ENCODE assay signal across 27 cellular contexts in the genomic region with DNA sequence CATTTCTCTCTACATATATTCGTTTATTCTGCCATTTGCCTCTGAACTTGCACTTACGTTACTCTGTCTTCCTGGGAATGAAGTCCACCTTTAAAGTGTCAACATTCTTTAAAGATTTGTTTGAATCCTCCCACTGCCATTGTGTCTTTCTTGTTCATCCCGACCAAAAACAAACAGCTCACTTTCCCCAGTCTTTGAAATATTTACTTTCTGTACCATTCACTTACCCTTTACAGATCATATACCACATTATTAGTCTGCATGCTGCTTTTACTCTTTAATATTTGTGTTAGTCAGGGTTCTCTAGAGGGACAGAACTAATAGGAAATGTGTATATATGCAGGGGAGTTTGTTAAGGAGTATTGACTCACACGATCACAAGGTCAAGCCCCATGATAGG.
A peak's percentile ranks its signal among the peaks of the same experiment; 100 is the strongest.
DNase-seq lines count a peak whose midpoint lies in the region; ATAC-seq, FAIRE-seq and TF ChIP-seq lines count a peak whose summit lies in the region.
"Had no signal": no experiment of that assay in that cellular context is flagged by ENCODE, and none has a peak within 500 bp of the region (broad histone marks: within the 10 kb centered on the region; RNA-seq: fewer than 3 reads in every experiment).

No MANE protein-coding gene starts in this region.

- no TSS peak for BruUV-seq in HepG2 (replicated peaks; lab: Mats Ljungman, UMichigan)

- H4K20me1 ChIP-seq in HepG2 (ENCODE audit: insufficient read depth, low read length): no peaks in the 10 kb centered on the region
- no peaks in the 10 kb centered on the region for H4K20me1 ChIP-seq in osteoblast (ENCODE audit: insufficient read depth, low read length)
- H4K20me1 ChIP-seq: BLaER1 had no signal

- TF ChIP-seq POLR2A in HepG2 (IDR thresholded peaks at IDR 0.05; ENCODE audit: insufficient read depth in 1 of 2, low read depth in 2 of 2, low read length in 2 of 2): no peak
- no peak for TF ChIP-seq POLR2A in right lobe of liver (IDR thresholded peaks at IDR 0.05)

- intact Hi-C loops in HepG2 (cut with micrococcal nuclease; ENCODE audit: unreplicated experiment) (no loop called here), right lobe of liver (cut with DNase I) (no loop called here)

- DNase-seq in HepG2 (ENCODE audit: low spot score) (peak; percentile 45), right lobe of liver (no peak), iris pigment epithelial cell (ENCODE audit: low read depth) (peak; percentile 7), osteoblast (ENCODE audit: insufficient read length, low spot score, missing footprints) (no peak), Ammon's horn (ENCODE audit: low spot score) (no peak), HPDE6-E6E7 (ENCODE audit: extremely low spot score) (no peak), amygdala (lab: John Stamatoyannopoulos, UW) (no peak)
- DNase-seq: AML-193; BE2C; C1 segment of cervical spinal cord; CD4-positive, alpha-beta memory T cell; CD4-positive, CD25-positive, alpha-beta regulatory T cell; CD8-positive, alpha-beta memory T cell; COR-L47; DMS 273 treated with DMSO at 0.1 percent for 48 hours; DMS153; DMS53; DMS79; DND-41; EL; GDM1 had no signal

- H3K4me2 ChIP-seq in HepG2 (ENCODE audit: low read depth, low read length) (peak overlapping the region; percentile 43), osteoblast (ENCODE audit: insufficient read depth, low read length) (no peak overlapping the region)
- H3K4me2 ChIP-seq: A549, BLaER1 had no signal

- H3K27ac ChIP-seq in HepG2 (ENCODE audit: extremely low read length, insufficient read depth, low read length) (peak overlapping the region; percentile 43), right lobe of liver (no peak overlapping the region), osteoblast (ENCODE audit: low read depth, low read length) (no peak overlapping the region)
- H3K27ac ChIP-seq: 22Rv1, A549, BLaER1 had no signal

- H3K9me3 ChIP-seq in HepG2 (ENCODE audit: low read length): peaks cover 4% of the 10 kb centered on the region
- H3K9me3 ChIP-seq in right lobe of liver: no peaks in the 10 kb centered on the region
- H3K9me3 ChIP-seq in osteoblast (ENCODE audit: low read depth, low read length): no peaks in the 10 kb centered on the region
- H3K9me3 ChIP-seq: A549, BE2C had no signal

- TF ChIP-seq CTCF in HepG2 (CRISPR knock-in tag; IDR thresholded peaks at IDR 0.05): no peak
- TF ChIP-seq CTCF in right lobe of liver (IDR thresholded peaks at IDR 0.05): no peak
- TF ChIP-seq CTCF in osteoblast (IDR thresholded peaks at IDR 0.05; ENCODE audit: extremely low read depth, low read depth, low read length): no peak

- peaks cover 19% of the 10 kb centered on the region for H3K4me1 ChIP-seq in HepG2 (ENCODE audit: insufficient read depth, low read length)
- no peaks in the 10 kb centered on the region for H3K4me1 ChIP-seq in right lobe of liver
- no peaks in the 10 kb centered on the region for H3K4me1 ChIP-seq in osteoblast (ENCODE audit: insufficient read depth, low read length)
- H3K4me1 ChIP-seq: A549, BE2C, BLaER1 had no signal

- no peaks in the 10 kb centered on the region for H3K79me2 ChIP-seq in HepG2 (ENCODE audit: insufficient read depth, low read length)
- no peaks in the 10 kb centered on the region for H3K79me2 ChIP-seq in osteoblast (ENCODE audit: insufficient read depth, low read length)

- TF ChIP-seq EP300 in HepG2 (IDR thresholded peaks at IDR 0.05; ENCODE audit: low read depth in 2 of 2, low read length in 2 of 2) (0 out of 4 replicates have a peak, but pooled peaks of 1 of the 2 experiments have one; percentile 34), HepG2 (CRISPR knock-in tag; IDR thresholded peaks at IDR 0.05; ENCODE audit: borderline replicate concordance) (no peak)

- H3K36me3 ChIP-seq in HepG2 (replicated peaks in 1 of 2; ENCODE audit: control insufficient read depth in 1 of 2, insufficient read depth in 2 of 2, low read length in 2 of 2) (no peaks in the 10 kb centered on the region), right lobe of liver (no peaks in the 10 kb centered on the region), osteoblast (ENCODE audit: insufficient read depth, low read length) (no peaks in the 10 kb centered on the region)
- H3K36me3 ChIP-seq: BE2C, BLaER1 had no signal

- CTCF ChIA-PET in HepG2 (lab: Yijun Ruan, JAX; ENCODE audit: low intra/inter-chr PET ratio, low total read pairs): no interaction called here

- no peak for TF ChIP-seq RAD21 in HepG2 (CRISPR knock-in tag; IDR thresholded peaks at IDR 0.05)

- POLR2A ChIA-PET in HepG2 (lab: Yijun Ruan, JAX): no interaction called here

- no peak for FAIRE-seq in HepG2 (lab: Jason Lieb, UNC)
- FAIRE-seq: A549, GM12878, GM12892, GM18507 had no signal

- in situ Hi-C loops in HepG2 (cut with HindIII; ENCODE audit: extremely low pct_ligation_motif_present, low pct_unique_long_range_greater_than_20kb): no loop called here

- WGBS in HepG2 (ENCODE audit: low lambda C conversion rate): 3% methylated on average over 4 of the region's 4 CpGs
- 74% methylated on average over 4 of the region's 4 CpGs for WGBS in right lobe of liver (ENCODE audit: insufficient coverage, low coverage, low lambda C conversion rate, missing lambda C conversion rate)

- H3K27me3 ChIP-seq in HepG2 (ENCODE audit: control insufficient read depth in 1 of 2, insufficient read depth in 2 of 2, low read length in 2 of 2) (no peaks in the 10 kb centered on the region), right lobe of liver (no peaks in the 10 kb centered on the region), osteoblast (ENCODE audit: insufficient read depth, low read length) (no peaks in the 10 kb centered on the region)
- H3K27me3 ChIP-seq: BE2C, BLaER1 had no signal

- H3K9ac ChIP-seq in HepG2 (ENCODE audit: insufficient read depth, low read depth, low read length): no peak overlapping the region
- H3K9ac ChIP-seq: BLaER1 had no signal

- ATAC-seq in HepG2: peak; percentile 71
- ATAC-seq in right lobe of liver: no peak
- ATAC-seq: A549, GM12878 had no signal

- H2AFZ ChIP-seq in HepG2 (ENCODE audit: low read length) (no peak overlapping the region), osteoblast (ENCODE audit: low read length) (peak overlapping the region; percentile 72)

- H3K4me3 ChIP-seq in HepG2 (replicated peaks in 1 of 3; ENCODE audit: insufficient read depth in 1 of 3, low read depth in 2 of 3, low read length in 3 of 3): no peak overlapping the region
- H3K4me3 ChIP-seq in right lobe of liver: no peak overlapping the region
- no peak overlapping the region for H3K4me3 ChIP-seq in osteoblast (ENCODE audit: insufficient read depth, low read length)
- H3K4me3 ChIP-seq: A549, BLaER1, GM12878 had no signal

TF ChIP-seq in HepG2, 621 proteins besides CTCF, POLR2A, EP300 and RAD21 (continues in another document):
- TF ChIP-seq ZNF383 (CRISPR knock-in tag; IDR thresholded peaks at IDR 0.05; ENCODE audit: borderline replicate concordance) (no peak), NONO (IDR thresholded peaks at IDR 0.05) (no peak), NONO (CRISPR knock-in tag; conservative IDR thresholded peaks at IDR 0.05) (no peak), HMG20A (CRISPR knock-in tag; IDR thresholded peaks at IDR 0.05; ENCODE audit: borderline replicate concordance) (0 out of 2 replicates have a peak, but pooled peaks have one; percentile 11), RARA (CRISPR knock-in tag; IDR thresholded peaks at IDR 0.05) (peak; percentile 50)
- TF ChIP-seq, protein P1, sequence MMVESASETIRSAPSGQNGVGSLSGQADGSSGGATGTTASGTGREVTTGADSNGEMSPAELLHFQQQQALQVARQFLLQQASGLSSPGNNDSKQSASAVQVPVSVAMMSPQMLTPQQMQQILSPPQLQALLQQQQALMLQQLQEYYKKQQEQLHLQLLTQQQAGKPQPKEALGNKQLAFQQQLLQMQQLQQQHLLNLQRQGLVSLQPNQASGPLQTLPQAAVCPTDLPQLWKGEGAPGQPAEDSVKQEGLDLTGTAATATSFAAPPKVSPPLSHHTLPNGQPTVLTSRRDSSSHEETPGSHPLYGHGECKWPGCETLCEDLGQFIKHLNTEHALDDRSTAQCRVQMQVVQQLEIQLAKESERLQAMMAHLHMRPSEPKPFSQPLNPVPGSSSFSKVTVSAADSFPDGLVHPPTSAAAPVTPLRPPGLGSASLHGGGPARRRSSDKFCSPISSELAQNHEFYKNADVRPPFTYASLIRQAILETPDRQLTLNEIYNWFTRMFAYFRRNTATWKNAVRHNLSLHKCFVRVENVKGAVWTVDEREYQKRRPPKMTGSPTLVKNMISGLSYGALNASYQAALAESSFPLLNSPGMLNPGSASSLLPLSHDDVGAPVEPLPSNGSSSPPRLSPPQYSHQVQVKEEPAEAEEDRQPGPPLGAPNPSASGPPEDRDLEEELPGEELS (CRISPR knock-in tag; IDR thresholded peaks at IDR 0.05): 0 out of 2 replicates have a peak, but pooled peaks have one; percentile 32

Comparison
In these comparisons a context has a peak if more than half of its experiments do, and no peak if none do; other contexts are left out.
1. DNase-seq: peak in HepG2 (single experiment) and iris pigment epithelial cell (single experiment); none in right lobe of liver (0 of 3), osteoblast (single experiment), Ammon's horn (single experiment), HPDE6-E6E7 (single experiment) and amygdala (0 of 56).